Comparison of ENCODE assay signal across 35 cellular contexts in the genomic region with DNA sequence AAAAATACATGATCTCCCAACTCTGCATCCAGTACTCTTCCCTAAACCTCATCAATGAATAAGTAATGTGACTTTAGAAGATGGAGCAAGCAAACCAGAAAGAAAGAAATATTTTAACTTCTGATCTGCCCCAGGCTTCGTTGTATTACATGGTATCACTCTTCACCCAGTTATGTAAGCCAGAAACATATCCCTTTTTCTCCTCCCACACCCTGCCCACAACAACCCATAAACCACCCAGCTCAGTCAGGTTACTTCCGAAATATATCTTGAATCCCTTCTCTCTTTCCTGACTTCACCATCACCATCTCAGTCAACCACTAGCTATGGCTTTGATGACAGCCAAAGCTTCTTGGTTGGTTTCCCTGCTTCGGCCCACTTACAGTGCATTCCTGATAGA.
"Had no signal": no experiment of that assay in that cellular context is flagged by ENCODE, and none has a peak within 500 bp of the region (broad histone marks: within the 10 kb centered on the region; RNA-seq: fewer than 3 reads in every experiment).

No MANE protein-coding gene starts in this region.

- H3K9me3 ChIP-seq: MG63 had no signal

- DNase-seq: Karpas-422, Kasumi-1, MG63, MM.1S, MV-4-11, NCI-H1048, NCI-H1092, NCI-H1092 treated with DMSO at 0.1 percent for 48 hours, NCI-H1105, NCI-H1105 treated with DMSO at 0.1 percent for 48 hours, NCI-H1417, NCI-H1417 treated with DMSO at 0.1 percent for 48 hours, NCI-H1436, NCI-H1436 treated with DMSO at 0.1 percent for 48 hours, NCI-H146, NCI-H1694, NCI-H1694 treated with DMSO at 0.1 percent for 48 hours, NCI-H187, NCI-H187 treated with DMSO at 0.1 percent for 48 hours, NCI-H1930, NCI-H2029, NCI-H2029 treated with DMSO at 0.1 percent for 48 hours, NCI-H2081, NCI-H2081 treated with DMSO at 0.1 percent for 48 hours, NCI-H2107, NCI-H2171, NCI-H2171 treated with DMSO at 0.1 percent for 48 hours, NCI-H2227 treated with DMSO at 0.1 percent for 48 hours, NCI-H226, NCI-H345, NCI-H446, NCI-H446 treated with DMSO at 0.1 percent for 48 hours, NCI-H510A, NCI-H510A treated with DMSO at 0.1 percent for 48 hours, NCI-H524 had no signal

- H3K27me3 ChIP-seq: MG63 had no signal

- H3K4me3 ChIP-seq: MG63 had no signal

- H3K36me3 ChIP-seq: MG63 had no signal
